Comparison of ENCODE assay signal across 23 cellular contexts in the genomic region with DNA sequence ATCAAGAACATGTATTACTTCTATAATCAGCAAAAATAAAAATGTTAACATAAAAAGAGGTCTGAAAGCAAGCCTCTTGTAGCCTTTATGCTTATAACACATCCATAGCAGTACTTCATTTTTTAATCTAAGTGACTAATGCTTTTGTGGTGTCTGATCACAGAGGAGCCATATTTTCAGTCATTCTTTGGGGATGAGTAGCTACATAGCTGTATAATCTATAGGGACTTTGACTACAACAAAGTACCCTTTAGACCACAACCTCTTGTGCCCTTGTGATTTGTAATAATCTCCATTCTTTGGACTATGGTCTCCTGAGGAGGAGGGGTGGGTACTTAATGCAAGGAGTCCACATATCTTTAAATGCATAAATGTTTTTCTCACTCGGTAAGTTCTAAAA. TPM values are rescaled to one million over a fixed set of nuclear protein-coding genes. Genes with fewer than 3 reads are reported as not detected.
A peak's percentile ranks its signal among the peaks of the same experiment; 100 is the strongest.
DNase-seq lines count a peak whose midpoint lies in the region; FAIRE-seq and TF ChIP-seq lines count a peak whose summit lies in the region.
"Had no signal": no experiment of that assay in that cellular context is flagged by ENCODE, and none has a peak within 500 bp of the region (broad histone marks: within the 10 kb centered on the region; RNA-seq: fewer than 3 reads in every experiment).

No MANE protein-coding gene starts in this region.

- no peak for FAIRE-seq in HTR-8/SVneo (lab: Jason Lieb, UNC)
- FAIRE-seq: endometrium had no signal

- H3K27ac Mint-ChIP-seq in activated naive CD4-positive, alpha-beta T cell treated with anti-CD3 and anti-CD28 coated beads for 36 hours: no peak overlapping the region
- H3K27ac Mint-ChIP-seq: stimulated activated naive CD8-positive, alpha-beta T cell treated with anti-CD3 and anti-CD28 coated beads, Interleukin-15, Interleukin-2, amounts not matched to agents 100 ng/mL and 50 ng/mL, for 24 hours had no signal

- intact Hi-C loops in activated naive CD4-positive, alpha-beta T cell treated with anti-CD3 and anti-CD28 coated beads for 36 hours (cut with micrococcal nuclease): no loop called here

- no peaks in the 10 kb centered on the region for H3K4me1 Mint-ChIP-seq in activated naive CD4-positive, alpha-beta T cell treated with anti-CD3 and anti-CD28 coated beads for 36 hours (ENCODE audit: low read depth)

- H3K4me3 ChIP-seq in brain microvascular endothelial cell (ENCODE audit: low read depth, low read length) (no peak overlapping the region), H7 (ENCODE audit: insufficient read depth, low read depth, low read length) (no peak overlapping the region)
- H3K4me3 ChIP-seq: BLaER1 treated with 17β-estradiol and CSF1 and Interleukin-3, amounts not matched to agents 10 nM and 100 nM; heart left ventricle; mucosa of descending colon; skin epidermis; vagina had no signal

- peak; percentile 40 for DNase-seq in COLO829 (ENCODE audit: low spot score)
- peak; percentile 3 for DNase-seq in HTR-8/SVneo (ENCODE audit: insufficient read length, low spot score)
- DNase-seq in brain microvascular endothelial cell: peak; percentile 63
- DNase-seq in kidney glomerular epithelial cell (lab: John Stamatoyannopoulos, UW): peak; percentile 6
- no peak for DNase-seq in cerebellar cortex (ENCODE audit: low spot score)
- no peak for DNase-seq in H7
- no peak for DNase-seq in activated naive CD4-positive, alpha-beta T cell treated with anti-CD3 and anti-CD28 coated beads for 36 hours
- DNase-seq in NCI-H524 (lab: John Stamatoyannopoulos, UW): no peak
- DNase-seq: activated naive CD4-positive, alpha-beta T cell treated with Interleukin-2 at 50 U/mL for 16 hours; DMS79; heart left ventricle; Kasumi-1; kidney; mucosa of descending colon; NCI-H510A; nucleus accumbens; WERI-Rb-1 had no signal

- H3K36me3 Mint-ChIP-seq in activated naive CD4-positive, alpha-beta T cell treated with anti-CD3 and anti-CD28 coated beads for 36 hours (ENCODE audit: low read depth): no peaks in the 10 kb centered on the region

- CTCF ChIA-PET in activated naive CD4-positive, alpha-beta T cell treated with anti-CD3 and anti-CD28 coated beads for 36 hours (lab: Charles Lee): no interaction called here

- H3K27me3 Mint-ChIP-seq in activated naive CD4-positive, alpha-beta T cell treated with anti-CD3 and anti-CD28 coated beads for 36 hours (ENCODE audit: low read depth): no peaks in the 10 kb centered on the region
- H3K27me3 Mint-ChIP-seq: stimulated activated naive CD8-positive, alpha-beta T cell treated with anti-CD3 and anti-CD28 coated beads, Interleukin-15, Interleukin-2, amounts not matched to agents 100 ng/mL and 50 ng/mL, for 24 hours had no signal

- no peaks in the 10 kb centered on the region for H3K27me3 ChIP-seq in brain microvascular endothelial cell (replicated peaks)
- H3K27me3 ChIP-seq in H7 (ENCODE audit: control insufficient read depth, insufficient read depth, low read length): no peaks in the 10 kb centered on the region
- H3K27me3 ChIP-seq: BLaER1 treated with 17β-estradiol and CSF1 and Interleukin-3, amounts not matched to agents 10 nM and 100 nM; vagina had no signal

- in situ Hi-C loops in brain microvascular endothelial cell (cut with HindIII; ENCODE audit: low pct_ligation_motif_present, low sequenced_read_pairs): no loop called here

- no peak for TF ChIP-seq CTCF in brain microvascular endothelial cell (IDR thresholded peaks at IDR 0.05; ENCODE audit: low read depth, low read length, missing control alignments)

- H3K36me3 ChIP-seq in brain microvascular endothelial cell (replicated peaks) (no peaks in the 10 kb centered on the region), H7 (replicated peaks; ENCODE audit: control insufficient read depth, insufficient read depth, low read length) (no peaks in the 10 kb centered on the region)
- H3K36me3 ChIP-seq: BLaER1 treated with 17β-estradiol and CSF1 and Interleukin-3, amounts not matched to agents 10 nM and 100 nM; heart left ventricle; vagina; WERI-Rb-1 had no signal

- no peak overlapping the region for H3K4me3 Mint-ChIP-seq in activated naive CD4-positive, alpha-beta T cell treated with anti-CD3 and anti-CD28 coated beads for 36 hours
- H3K4me3 Mint-ChIP-seq: stimulated activated naive CD8-positive, alpha-beta T cell treated with anti-CD3 and anti-CD28 coated beads, Interleukin-15, Interleukin-2, amounts not matched to agents 100 ng/mL and 50 ng/mL, for 24 hours had no signal

- H3K27ac ChIP-seq in brain microvascular endothelial cell: peak overlapping the region; percentile 72
- H3K27ac ChIP-seq: BLaER1 treated with 17β-estradiol and CSF1 and Interleukin-3, amounts not matched to agents 10 nM and 100 nM; heart left ventricle; skin epidermis; vagina; WERI-Rb-1 had no signal

- H3K9me3 Mint-ChIP-seq in activated naive CD4-positive, alpha-beta T cell treated with anti-CD3 and anti-CD28 coated beads for 36 hours: no peaks in the 10 kb centered on the region
- H3K9me3 Mint-ChIP-seq: stimulated activated naive CD8-positive, alpha-beta T cell treated with anti-CD3 and anti-CD28 coated beads, Interleukin-15, Interleukin-2, amounts not matched to agents 100 ng/mL and 50 ng/mL, for 24 hours had no signal

RNA-seq across cellular contexts. Expression of a gene that starts 9.6 kb away (rescaled TPM):
- 0.17 and 0.26 TPM in 2 replicates for total RNA-seq in H7 (2014; rRNA removed; shearing (Covaris generic))
- total RNA-seq in activated naive CD4-positive, alpha-beta T cell treated with anti-CD3 and anti-CD28 coated beads for 36 hours: under 1 TPM; 0.41 to 0.47 TPM
- total RNA-seq: cardiac septum had no signal

Comparison
In these comparisons a context has a peak if more than half of its experiments do, and no peak if none do; other contexts are left out.
1. DNase-seq: peak in COLO829 (single experiment), HTR-8/SVneo (single experiment), brain microvascular endothelial cell (single experiment) and kidney glomerular epithelial cell (single experiment); none in cerebellar cortex (single experiment), H7 (single experiment), activated naive CD4-positive, alpha-beta T cell treated with anti-CD3 and anti-CD28 coated beads for 36 hours (single experiment) and NCI-H524 (0 of 2).